Comparison of ENCODE assay signal across 25 cellular contexts in genomic region chr4:187992971-187993370, GRCh38. TPM values are rescaled to one million over a fixed set of nuclear protein-coding genes. Genes with fewer than 3 reads are reported as not detected.
"Had no signal": no experiment of that assay in that cellular context is flagged by ENCODE, and none has a peak within 500 bp of the region (broad histone marks: within the 10 kb centered on the region; RNA-seq: fewer than 3 reads in every experiment).

No MANE protein-coding gene starts in this region.

- H3K36me3 Mint-ChIP-seq: stimulated activated effector memory CD8-positive, alpha-beta T cell treated with anti-CD3 and anti-CD28 coated beads, Interleukin-12 subunit alpha, Interleukin-12 subunit beta, amount 100 ng/mL, for 72 hours had no signal

- H3K4me3 Mint-ChIP-seq: naive thymus-derived CD4-positive, alpha-beta T cell; nephron progenitor cell; stimulated activated effector memory CD8-positive, alpha-beta T cell treated with anti-CD3 and anti-CD28 coated beads, Interleukin-12 subunit alpha, Interleukin-12 subunit beta, amount 100 ng/mL, for 72 hours; stimulated activated naive CD8-positive, alpha-beta T cell treated with anti-CD3 and anti-CD28 coated beads, Interleukin-15, Interleukin-2, amounts not matched to agents 100 ng/mL and 50 ng/mL, for 24 hours had no signal

- H3K4me1 ChIP-seq: heart left ventricle, left ventricle myocardium inferior, lower lobe of right lung, psoas muscle, right lobe of liver, tibial artery, uterus had no signal

- H3K4me3 ChIP-seq: coronary artery, heart left ventricle, left ventricle myocardium inferior, lower lobe of right lung, psoas muscle, right lobe of liver, tibial artery, upper lobe of left lung, uterus had no signal

- H3K27me3 ChIP-seq: right lobe of liver, upper lobe of left lung had no signal

- DNase-seq: effector CD4-positive, alpha-beta T cell; foreskin melanocyte; heart left ventricle; hippocampal formation; kidney; left cardiac atrium; left ventricle myocardium inferior; lower lobe of right lung; mesenchymal stem cell; naive thymus-derived CD4-positive, alpha-beta T cell; nephron progenitor cell; psoas muscle; retina; right lobe of liver; stimulated activated CD4-positive, alpha-beta T cell treated with anti-CD3 and anti-CD28 coated beads, Interleukin-4, amount 100 ng/mL, for 1 hour; stimulated activated CD8-positive, alpha-beta memory T cell treated with anti-CD3 and anti-CD28 coated beads, Interleukin-4, amount 100 ng/mL, for 48 hours; tibial artery; upper lobe of left lung; uterus had no signal

- H3K27ac ChIP-seq: coronary artery, heart left ventricle, left ventricle myocardium inferior, lower lobe of right lung, neutrophil, psoas muscle, right lobe of liver, tibial artery, upper lobe of left lung, uterus had no signal

- ATAC-seq: heart left ventricle; left cardiac atrium; lower lobe of right lung; naive thymus-derived CD4-positive, alpha-beta T cell; psoas muscle; right lobe of liver; stimulated activated effector memory CD8-positive, alpha-beta T cell treated with anti-CD3 and anti-CD28 coated beads, Interleukin-12 subunit alpha, Interleukin-12 subunit beta, amount 100 ng/mL, for 72 hours had no signal

- H3K4me1 Mint-ChIP-seq: naive thymus-derived CD4-positive, alpha-beta T cell; stimulated activated effector memory CD8-positive, alpha-beta T cell treated with anti-CD3 and anti-CD28 coated beads, Interleukin-12 subunit alpha, Interleukin-12 subunit beta, amount 100 ng/mL, for 72 hours had no signal

- H3K27ac Mint-ChIP-seq: naive thymus-derived CD4-positive, alpha-beta T cell; nephron progenitor cell; stimulated activated effector memory CD8-positive, alpha-beta T cell treated with anti-CD3 and anti-CD28 coated beads, Interleukin-12 subunit alpha, Interleukin-12 subunit beta, amount 100 ng/mL, for 72 hours; stimulated activated naive CD8-positive, alpha-beta T cell treated with anti-CD3 and anti-CD28 coated beads, Interleukin-15, Interleukin-2, amounts not matched to agents 100 ng/mL and 50 ng/mL, for 24 hours had no signal

- H3K9me3 ChIP-seq: left ventricle myocardium inferior, lower lobe of right lung, neutrophil, psoas muscle, right lobe of liver, uterus had no signal

- H3K36me3 ChIP-seq: heart left ventricle, left ventricle myocardium inferior, lower lobe of right lung, neutrophil, right lobe of liver, tibial artery, upper lobe of left lung, uterus had no signal

RNA-seq across cellular contexts. Expression of gene ZFP42, which starts 2.6 kb away (rescaled TPM):
- total RNA-seq: kidney, left cardiac atrium, left ventricle myocardium inferior, lower lobe of right lung, osteoblast, psoas muscle, right lobe of liver, temporal lobe had no signal
- polyA plus RNA-seq: heart left ventricle; naive thymus-derived CD4-positive, alpha-beta T cell; psoas muscle had no signal
